Comparison of ENCODE assay signal across 8 cellular contexts in the genomic region with DNA sequence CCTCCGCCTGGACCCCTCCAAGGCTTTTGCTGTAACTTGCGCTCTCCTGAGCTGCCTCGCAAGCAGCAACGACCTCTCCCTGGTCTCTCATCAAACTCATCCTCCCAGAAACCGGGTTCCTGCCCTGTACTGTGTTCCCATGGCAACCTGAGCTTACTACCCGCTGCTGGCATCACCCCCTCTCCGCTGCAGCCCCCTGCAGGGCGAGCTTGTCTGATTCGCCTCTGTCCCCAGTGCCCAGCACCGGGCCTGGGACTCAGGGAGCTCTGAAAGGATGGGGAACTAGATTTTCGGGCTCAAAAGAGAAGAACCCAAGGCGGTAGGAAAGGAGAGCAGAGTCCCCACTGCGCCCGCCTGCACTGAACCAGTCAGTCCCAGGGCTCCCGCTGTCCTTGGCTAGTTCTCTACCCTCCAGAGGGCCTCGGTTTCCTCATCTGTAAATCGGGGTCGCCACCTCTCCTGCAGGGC. TPM values are rescaled to one million over a fixed set of nuclear protein-coding genes. Genes with fewer than 3 reads are reported as not detected.
A peak's percentile ranks its signal among the peaks of the same experiment; 100 is the strongest.
DNase-seq lines count a peak whose midpoint lies in the region; ATAC-seq, FAIRE-seq and TF ChIP-seq lines count a peak whose summit lies in the region.

No MANE protein-coding gene starts in this region.

- H3K4me2 ChIP-seq in A549 = peak overlapping the region; percentile 84

- H3K4me1 ChIP-seq in A549 (peaks cover 12% of the 10 kb centered on the region; the same call in 2 of the 3 replicates), Panc1 (ENCODE audit: control insufficient read depth, insufficient read depth, low read length) (peaks cover 9% of the 10 kb centered on the region), colonic mucosa (peaks cover 10% of the 10 kb centered on the region)

- POLR2A ChIA-PET in A549 (lab: Yijun Ruan, JAX) = interaction anchor here (0.9 to 7.0 kb wide), 8 partner anchors 10 to 324 kb away, joined by 3 to 73 read pairs (median 4); partner anchors contain the start of genes GDF7 and RHOB
- POLR2A ChIA-PET in Panc1 (lab: Charles Lee) = interaction anchor here (0.6 kb wide), 1 partner anchor 203 kb away, joined by 5 read pairs; no protein-coding TSS in a partner anchor

- H3K4me3 ChIP-seq in A549 (peak overlapping the region; percentile 89), Panc1 (ENCODE audit: low read depth in 2 of 2, low read length in 2 of 2) (peak overlapping the region; percentile 87 to 93), colonic mucosa (peak overlapping the region; percentile 77)

- no peak for FAIRE-seq in A549 (lab: Jason Lieb, UNC)

- H3K27ac ChIP-seq in A549 (peak overlapping the region; percentile 94), Panc1 (ENCODE audit: low read length) (peak overlapping the region; percentile 78), colonic mucosa (peak overlapping the region; percentile 78)

- TF ChIP-seq POLR2A in A549 (IDR thresholded peaks at IDR 0.05; ENCODE audit: low read length) = no peak

- no peak for TF ChIP-seq CTCF in A549 (IDR thresholded peaks at IDR 0.05)
- TF ChIP-seq CTCF in GM10266 (IDR thresholded peaks at IDR 0.05; ENCODE audit: control insufficient read depth, insufficient read depth, low read depth, missing control alignments) = no peak
- no peak for TF ChIP-seq CTCF in Panc1 (IDR thresholded peaks at IDR 0.05)
- TF ChIP-seq CTCF in colonic mucosa (IDR thresholded peaks at IDR 0.05) = no peak

- no peak for TF ChIP-seq EP300 in A549 (IDR thresholded peaks at IDR 0.05)

- ATAC-seq in A549 (peak; percentile 26 to 50), HG03045 (IDR thresholded peaks at IDR 0.05; ENCODE audit: unreplicated experiment) (peak; percentile 8), Panc1 (peak; percentile 27), left colon (peak; percentile 34)
- ATAC-seq in stimulated activated naive CD8-positive, alpha-beta T cell treated with anti-CD3 and anti-CD28 coated beads, Interleukin-15, Interleukin-2, amounts not matched to agents 100 U/mL and 50 U/mL, for 24 hours = peak; percentile 8

- no peaks in the 10 kb centered on the region for H3K27me3 ChIP-seq in Panc1 (ENCODE audit: control insufficient read depth, insufficient read depth, low read length)
- no peaks in the 10 kb centered on the region for H3K27me3 ChIP-seq in colonic mucosa

- DNase-seq in A549 (ENCODE audit: low read depth in 1 of 2, low spot score in 1 of 2) (peak; percentile 34 to 61), GM10266 (ENCODE audit: extremely low spot score) (peak; percentile 57), Panc1 (ENCODE audit: low read depth, low spot score) (no peak), colonic mucosa (peak; percentile 47), left colon (peak; percentile 39 to 43), GM19240 (ENCODE audit: insufficient read length, low spot score) (no peak)
- DNase-seq in stimulated activated naive CD8-positive, alpha-beta T cell treated with anti-CD3 and anti-CD28 coated beads, Interleukin-15, Interleukin-2, amounts not matched to agents 100 U/mL and 50 U/mL, for 24 hours = peak; percentile 27

- TF ChIP-seq RAD21 in A549 (conservative IDR thresholded peaks at IDR 0.05 in 1 of 2, IDR thresholded peaks at IDR 0.05 in 1 of 2) = no peak

- in situ Hi-C loops in Panc1 (cut with HindIII; ENCODE audit: low pct_unique_long_range_greater_than_20kb, low sequenced_read_pairs) = no loop called here

- no TSS peak for BruUV-seq in Panc1 (replicated peaks; lab: Mats Ljungman, UMichigan)

- peak overlapping the region; percentile 95 for H3K9ac ChIP-seq in colonic mucosa (ENCODE audit: low read depth in 2 of 2, low read length in 2 of 2)

- CTCF ChIA-PET in A549 (lab: Yijun Ruan, JAX) (interaction anchor here (0.7 to 12.0 kb wide), 46 partner anchors 9 to 327 kb away, joined by 3 to 195 read pairs (median 4); partner anchors contain the start of genes GDF7 and RHOB), Panc1 (lab: Charles Lee) (interaction anchor here (1.0 kb wide), 2 partner anchors 165 to 239 kb away, joined by 3 read pairs; no protein-coding TSS in a partner anchor)

- WGBS in A549 (ENCODE audit: missing lambda C conversion rate) = 9% methylated on average over 15 of the region's 18 CpGs

- no peaks in the 10 kb centered on the region for H3K36me3 ChIP-seq in Panc1 (ENCODE audit: control insufficient read depth, insufficient read depth, low read length)
- H3K36me3 ChIP-seq in colonic mucosa = no peaks in the 10 kb centered on the region

- intact Hi-C loops in Panc1 (cut with micrococcal nuclease; ENCODE audit: unreplicated experiment) (loop anchor here (5.0 kb wide), 1 partner anchor 208 kb away; no protein-coding TSS in a partner anchor), colonic mucosa (cut with DNase I) (no loop called here), left colon (cut with DNase I, micrococcal nuclease) (no loop called here)

- H3K9me3 ChIP-seq in A549 (no peaks in the 10 kb centered on the region), Panc1 (ENCODE audit: control insufficient read depth, insufficient read depth, low read depth, low read length) (no peaks in the 10 kb centered on the region), colonic mucosa (no peaks in the 10 kb centered on the region)

TF ChIP-seq in A549, 52 proteins besides CTCF, POLR2A, EP300 and RAD21:
- TF ChIP-seq KDM5A (IDR thresholded peaks at IDR 0.05) (no peak), ZNF302 (CRISPR knock-in tag; IDR thresholded peaks at IDR 0.05) (no peak), CBX2 (IDR thresholded peaks at IDR 0.05; ENCODE audit: borderline replicate concordance, low read depth) (no peak), RARB (CRISPR knock-in tag; IDR thresholded peaks at IDR 0.05) (no peak), HOXA7 (CRISPR knock-in tag; IDR thresholded peaks at IDR 0.05) (no peak), RCOR1 (IDR thresholded peaks at IDR 0.05; ENCODE audit: low read depth, low read length) (no peak)

RNA-seq across cellular contexts. Expression of gene HS1BP3, which starts 0.5 kb away (rescaled TPM):
- polyA plus RNA-seq in A549 (2011; rRNA removed) = 12.4 and 13.8 TPM in 2 replicates
- 19.3 and 23.8 TPM in 2 replicates for polyA plus RNA-seq in A549 (2012; cell fraction: cytosol; rRNA removed)
- polyA plus RNA-seq in A549 (2012; cell fraction: nucleus; rRNA removed) = 35.4 and 36.6 TPM in 2 replicates
- polyA plus RNA-seq in A549 (2017; fragmentation: RNase III; extraction: RNeasy Plus Mini Kit Qiagen cat#74134 plus additional on column Dnase treatment) = 17.7 to 23.5 TPM (median 20.5 TPM) in 3 replicates
- polyA minus RNA-seq in A549 (2011; rRNA and poly(A)+ RNA removed) = 17.5 and 21.2 TPM in 2 replicates
- total RNA-seq in Panc1 (2021; ENCODE audit: unreplicated experiment) = 46.1 TPM
- polyA plus RNA-seq in Panc1 (2012; ENCODE audit: insufficient read length) = 45.1 TPM
- 10 to 100 TPM; 21.2 to 21.5 TPM for total RNA-seq in colonic mucosa
- total RNA-seq in left colon = 10 to 100 TPM; 26.9 to 33.5 TPM

RNA-seq across cellular contexts. Expression of gene GDF7, which starts 16.5 kb away (rescaled TPM):
- polyA plus RNA-seq in A549 (2011; rRNA removed) = 0.05 and 0.09 TPM in 2 replicates
- 0.01 and 0.04 TPM in 2 replicates for polyA plus RNA-seq in A549 (2012; cell fraction: cytosol; rRNA removed)
- polyA plus RNA-seq in A549 (2012; cell fraction: nucleus; rRNA removed) = 0.02 and 0.07 TPM in 2 replicates
- 0.03 TPM in 3 replicates for polyA plus RNA-seq in A549 (2017; fragmentation: RNase III; extraction: RNeasy Plus Mini Kit Qiagen cat#74134 plus additional on column Dnase treatment)
- polyA minus RNA-seq in A549 (2011; rRNA and poly(A)+ RNA removed) = 0.17 and 0.19 TPM in 2 replicates
- total RNA-seq in Panc1 (2021; ENCODE audit: unreplicated experiment) = not detected
- polyA plus RNA-seq in Panc1 (2012; ENCODE audit: insufficient read length) = not detected
- under 1 TPM; 0.05 to 0.11 TPM for total RNA-seq in colonic mucosa
- total RNA-seq in left colon = under 1 TPM; 0.18 to 0.25 TPM

Comparison
In these comparisons a context has a peak if more than half of its experiments do, and no peak if none do; other contexts are left out.
1. DNase-seq: peak in A549 (2 of 2), GM10266 (single experiment), colonic mucosa (single experiment), left colon (2 of 2) and stimulated activated naive CD8-positive, alpha-beta T cell treated with anti-CD3 and anti-CD28 coated beads, Interleukin-15, Interleukin-2, amounts not matched to agents 100 U/mL and 50 U/mL, for 24 hours (single experiment); none in Panc1 (single experiment) and GM19240 (single experiment).
2. Peak in every context shown above with its lines, with median percentiles within 50 percentile points of each other: ATAC-seq, H3K27ac ChIP-seq and H3K4me3 ChIP-seq.